Comparison of ENCODE assay signal across 24 cellular contexts in genomic region chr14:92597873-92598548, GRCh38.
"Had no signal": no experiment of that assay in that cellular context is flagged by ENCODE, and none has a peak within 500 bp of the region (broad histone marks: within the 10 kb centered on the region; RNA-seq: fewer than 3 reads in every experiment).

No MANE protein-coding gene starts in this region.

- H3K27ac Mint-ChIP-seq: activated CD4-positive, alpha-beta memory T cell treated with anti-CD3 and anti-CD28 coated beads, Interleukin-2, amount 10 ng/mL, durations not matched to agents 7 days and 5 days; T-cell had no signal

- H3K27me3 ChIP-seq: ascending aorta, esophagus squamous epithelium, heart right ventricle, left lung, ovary, testis, upper lobe of left lung had no signal

- H3K36me3 ChIP-seq: ascending aorta, esophagus squamous epithelium, ovary had no signal

- H3K9me3 ChIP-seq: ascending aorta, esophagus squamous epithelium, left lung, mucosa of descending colon, ovary, testis, upper lobe of left lung had no signal

- H3K9me3 Mint-ChIP-seq: naive B cell, T-cell had no signal

- H3K36me3 Mint-ChIP-seq: T-cell had no signal

- H3K4me3 ChIP-seq: ascending aorta, esophagus squamous epithelium, heart right ventricle, left lung, mucosa of descending colon, ovary, smooth muscle cell, testis, upper lobe of left lung had no signal

- ATAC-seq: heart right ventricle, left lung, mucosa of descending colon, sciatic nerve, T-cell had no signal

- DNase-seq: activated CD4-positive, alpha-beta memory T cell treated with anti-CD3 and anti-CD28 coated beads, Interleukin-2, amount 10 ng/mL, durations not matched to agents 7 days and 5 days; activated CD4-positive, alpha-beta T cell treated with anti-CD3 and anti-CD28 coated beads for 48 hours; activated CD4-positive, CD25-positive, alpha-beta regulatory T cell; activated CD8-positive, alpha-beta memory T cell treated with anti-CD3 and anti-CD28 coated beads, Interleukin-2, amount 50 U/mL, for 48 hours; activated effector memory CD4-positive, alpha-beta T cell treated with Interleukin-2 at 50 U/mL for 16 hours; activated naive CD4-positive, alpha-beta T cell treated with anti-CD3 and anti-CD28 coated beads, Interleukin-2, amount 50 U/mL, for 16 hours; activated T-cell treated with anti-CD3 and anti-CD28 coated beads, Interleukin-2, amount 50 U/mL, for 48 hours; cerebellar nuclear complex; cortex of kidney; effector CD4-positive, alpha-beta T cell; esophagus squamous epithelium; heart right ventricle; left lung; mucosa of descending colon; naive B cell; ovary; stimulated activated CD4-positive, alpha-beta T cell treated with anti-CD3 and anti-CD28 coated beads, Interleukin-4, amount 100 ng/mL, for 1 hour; T-cell; testis; upper lobe of left lung had no signal

- H3K4me2 ChIP-seq: smooth muscle cell had no signal

- H3K4me3 Mint-ChIP-seq: activated CD4-positive, alpha-beta memory T cell treated with anti-CD3 and anti-CD28 coated beads, Interleukin-2, amount 10 ng/mL, durations not matched to agents 7 days and 5 days; naive B cell; T-cell had no signal

- FAIRE-seq: endothelial cell of umbilical vein had no signal

- H3K27ac ChIP-seq: ascending aorta, esophagus squamous epithelium, heart right ventricle, left lung, ovary, testis, upper lobe of left lung had no signal

- H3K27me3 Mint-ChIP-seq: naive B cell, T-cell had no signal
